In genomic region chr2:65025453-65026128, GRCh38 we compare ENCODE assay signal across 11 cellular contexts. TPM values are rescaled to one million over a fixed set of nuclear protein-coding genes. Genes with fewer than 3 reads are reported as not detected.
A peak's percentile ranks its signal among the peaks of the same experiment; 100 is the strongest.
DNase-seq lines count a peak whose midpoint lies in the region; ATAC-seq and TF ChIP-seq lines count a peak whose summit lies in the region.
"Had no signal": no experiment of that assay in that cellular context is flagged by ENCODE, and none has a peak within 500 bp of the region (broad histone marks: within the 10 kb centered on the region; RNA-seq: fewer than 3 reads in every experiment).

No MANE protein-coding gene starts in this region.

- H3K4me1 Mint-ChIP-seq in CD14-positive monocyte (peaks cover 41% of the 10 kb centered on the region), neural crest cell (peaks cover 5% of the 10 kb centered on the region)
- H3K4me1 Mint-ChIP-seq in activated T-helper 17 cell treated with anti-CD3 and anti-CD28 coated beads, Interleukin-2, amount 50 U/mL, for 72 hours, result no peaks in the 10 kb centered on the region

- H4K20me1 ChIP-seq in MM.1S (ENCODE audit: insufficient read depth, low read length), result no peaks in the 10 kb centered on the region

- H3K9me3 ChIP-seq in MM.1S (replicated peaks; ENCODE audit: insufficient read depth, low read length), result no peaks in the 10 kb centered on the region
- H3K9me3 ChIP-seq: SJCRH30 had no signal

- no peaks in the 10 kb centered on the region for H3K27me3 Mint-ChIP-seq in CD14-positive monocyte (ENCODE audit: low read depth in 3 of 3)
- H3K27me3 Mint-ChIP-seq in activated T-helper 17 cell treated with anti-CD3 and anti-CD28 coated beads, Interleukin-2, amount 50 U/mL, for 72 hours, result no peaks in the 10 kb centered on the region
- no peaks in the 10 kb centered on the region for H3K27me3 Mint-ChIP-seq in neural crest cell (ENCODE audit: low read depth)

- H3K79me2 ChIP-seq in MM.1S (ENCODE audit: low read length), result peaks cover 49% of the 10 kb centered on the region

- no peak overlapping the region for H3K4me3 ChIP-seq in MM.1S (ENCODE audit: low read length)
- H3K4me3 ChIP-seq: SJCRH30 had no signal

- peak overlapping the region in 1 of 2 donors; percentile 51 for H3K4me3 Mint-ChIP-seq in CD14-positive monocyte
- no peak overlapping the region for H3K4me3 Mint-ChIP-seq in activated T-helper 17 cell treated with anti-CD3 and anti-CD28 coated beads, Interleukin-2, amount 50 U/mL, for 72 hours
- H3K4me3 Mint-ChIP-seq in neural crest cell, result no peak overlapping the region

- H3K9me3 Mint-ChIP-seq in CD14-positive monocyte (no peaks in the 10 kb centered on the region), neural crest cell (no peaks in the 10 kb centered on the region)
- H3K9me3 Mint-ChIP-seq in activated T-helper 17 cell treated with anti-CD3 and anti-CD28 coated beads, Interleukin-2, amount 50 U/mL, for 72 hours, result no peaks in the 10 kb centered on the region

- H3K4me2 ChIP-seq in MM.1S (ENCODE audit: low read depth, low read length), result no peak overlapping the region

- intact Hi-C loops in CD14-positive monocyte (cut with micrococcal nuclease), result no loop called here

- H3K27ac Mint-ChIP-seq in CD14-positive monocyte, result peak overlapping the region; percentile 75 to 91 (median 81)
- peak overlapping the region; percentile 29 for H3K27ac Mint-ChIP-seq in activated T-helper 17 cell treated with anti-CD3 and anti-CD28 coated beads, Interleukin-2, amount 50 U/mL, for 72 hours
- peak overlapping the region; percentile 22 for H3K27ac Mint-ChIP-seq in neural crest cell (ENCODE audit: unreplicated experiment)

- no peak for ATAC-seq in activated T-helper 17 cell treated with anti-CD3 and anti-CD28 coated beads, Interleukin-2, amount 50 U/mL, for 72 hours (replicated peaks)
- ATAC-seq in HG03139 (IDR thresholded peaks at IDR 0.05; ENCODE audit: unreplicated experiment) (no peak), HG02852 (IDR thresholded peaks at IDR 0.05; ENCODE audit: unreplicated experiment) (no peak)

- H3K27me3 ChIP-seq in MM.1S (replicated peaks; ENCODE audit: insufficient read depth, low read length), result no peaks in the 10 kb centered on the region
- H3K27me3 ChIP-seq: SJCRH30 had no signal

- no peak overlapping the region for H3K9ac ChIP-seq in MM.1S (ENCODE audit: low read length)

- H2AFZ ChIP-seq in MM.1S (ENCODE audit: low read length), result no peak overlapping the region

- TF ChIP-seq CTCF in CD14-positive monocyte (IDR thresholded peaks at IDR 0.05) (no peak), MM.1S (IDR thresholded peaks at IDR 0.05; ENCODE audit: low read length) (no peak), neural crest cell (conservative IDR thresholded peaks at IDR 0.05) (no peak)

- H3K36me3 ChIP-seq in MM.1S (replicated peaks; ENCODE audit: insufficient read depth, low read length), result peaks cover 23% of the 10 kb centered on the region
- H3K36me3 ChIP-seq: SJCRH30 had no signal

- DNase-seq in CD14-positive monocyte (ENCODE audit: low spot score) (no peak), MM.1S (no peak), neural crest cell (ENCODE audit: low read depth, low spot score) (no peak), NCI-H1092 (lab: John Stamatoyannopoulos, UW) (no peak), DMS79 treated with DMSO at 0.1 percent for 48 hours (lab: John Stamatoyannopoulos, UW) (no peak)
- DNase-seq: activated CD4-positive, alpha-beta T cell treated with anti-CD3 and anti-CD28 coated beads for 1 hour; NCI-H446 treated with DMSO at 0.1 percent for 48 hours; SJCRH30 had no signal

- H3K27ac ChIP-seq in MM.1S (ENCODE audit: low read length), result peak overlapping the region; percentile 29; the same call in 1 of the 2 replicates
- H3K27ac ChIP-seq: SJCRH30 had no signal

- no peaks in the 10 kb centered on the region for H3K9me2 ChIP-seq in MM.1S (replicated peaks; ENCODE audit: insufficient read depth, low read length)

- H3F3A ChIP-seq in MM.1S (ENCODE audit: insufficient read depth, low read length), result peaks cover 59% of the 10 kb centered on the region

- H3K36me3 Mint-ChIP-seq in CD14-positive monocyte (peaks cover 33% of the 10 kb centered on the region in 2 donors), neural crest cell (ENCODE audit: low read depth) (no peaks in the 10 kb centered on the region)
- H3K36me3 Mint-ChIP-seq in activated T-helper 17 cell treated with anti-CD3 and anti-CD28 coated beads, Interleukin-2, amount 50 U/mL, for 72 hours (ENCODE audit: low read depth), result no peaks in the 10 kb centered on the region

- H3K4me1 ChIP-seq in MM.1S (ENCODE audit: low read length), result peaks cover 28% of the 10 kb centered on the region

RNA-seq across cellular contexts. Expression of gene CEP68, which starts 30.6 kb away (rescaled TPM):
- 1 to 10 TPM; 2.5 to 2.8 TPM for polyA plus RNA-seq in CD14-positive monocyte
- total RNA-seq in activated T-helper 17 cell treated with anti-CD3 and anti-CD28 coated beads, Interleukin-2, amount 50 U/mL, for 72 hours, result 10 to 100 TPM in 1 of 2 donors, 1 to 10 TPM in 1; 6.9 to 10.5 TPM
- total RNA-seq in neural crest cell, result 25.0 and 29.0 TPM in 2 replicates

RNA-seq across cellular contexts. Expression of gene SLC1A4, which starts 36.4 kb away (rescaled TPM):
- 1 to 10 TPM; 4.4 to 4.5 TPM for polyA plus RNA-seq in CD14-positive monocyte
- 10 to 100 TPM in 1 of 2 donors, 1 to 10 TPM in 1; 8.0 to 44.3 TPM for total RNA-seq in activated T-helper 17 cell treated with anti-CD3 and anti-CD28 coated beads, Interleukin-2, amount 50 U/mL, for 72 hours
- total RNA-seq in neural crest cell, result 26.4 and 26.8 TPM in 2 replicates

Comparison
In these comparisons a context has a peak if more than half of its experiments do, and no peak if none do; other contexts are left out.
1. H3K27ac Mint-ChIP-seq: peak in every context shown above with its lines; median percentile 81 in CD14-positive monocyte; 29 in activated T-helper 17 cell treated with anti-CD3 and anti-CD28 coated beads, Interleukin-2, amount 50 U/mL, for 72 hours; 22 in neural crest cell.